In the genomic region with DNA sequence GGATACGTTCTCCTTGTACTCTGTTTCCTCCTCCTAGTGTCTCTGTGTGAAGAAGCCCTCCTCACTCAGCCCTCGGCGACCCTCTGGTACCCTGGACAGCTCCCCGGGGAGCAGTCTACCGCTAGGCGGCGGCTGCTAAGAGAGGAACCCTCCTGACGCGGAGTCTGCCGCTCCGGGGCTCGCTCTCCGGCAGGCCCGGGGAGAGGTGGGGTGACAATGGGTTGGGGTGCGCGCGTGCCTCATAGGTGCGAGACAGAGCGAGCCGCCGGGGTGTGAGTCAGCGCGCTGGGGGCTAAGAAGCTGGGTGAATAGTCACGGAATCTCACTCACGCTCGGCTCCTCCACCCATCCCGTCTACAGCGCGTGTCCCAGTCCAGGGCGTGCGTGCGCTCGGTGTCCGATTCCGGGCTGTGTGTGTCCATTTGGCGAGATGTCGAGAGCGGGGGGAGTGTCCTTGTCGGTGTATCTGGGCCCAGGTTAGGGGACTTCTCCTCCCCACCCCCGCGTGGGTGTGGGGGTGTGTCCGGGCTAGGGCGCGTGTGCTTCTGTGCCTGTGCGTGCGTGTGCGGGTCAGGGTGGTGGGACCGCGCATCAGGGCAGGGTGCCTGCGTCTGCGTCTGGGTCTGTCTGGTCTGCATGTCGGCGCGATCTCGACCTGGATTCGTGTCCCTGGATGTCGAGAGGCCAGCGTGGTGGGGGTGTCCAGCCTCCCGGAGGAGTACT, we compare ENCODE assay signal across 1 cellular context.
A peak's percentile ranks its signal among the peaks of the same experiment; 100 is the strongest.
TF ChIP-seq lines count a peak whose summit lies in the region.

No MANE protein-coding gene starts in this region.

TF ChIP-seq in HepG2, 621 proteins besides CTCF, POLR2A, EP300 and RAD21 (continued from another document and continues in another):
- TF ChIP-seq, protein P1, sequence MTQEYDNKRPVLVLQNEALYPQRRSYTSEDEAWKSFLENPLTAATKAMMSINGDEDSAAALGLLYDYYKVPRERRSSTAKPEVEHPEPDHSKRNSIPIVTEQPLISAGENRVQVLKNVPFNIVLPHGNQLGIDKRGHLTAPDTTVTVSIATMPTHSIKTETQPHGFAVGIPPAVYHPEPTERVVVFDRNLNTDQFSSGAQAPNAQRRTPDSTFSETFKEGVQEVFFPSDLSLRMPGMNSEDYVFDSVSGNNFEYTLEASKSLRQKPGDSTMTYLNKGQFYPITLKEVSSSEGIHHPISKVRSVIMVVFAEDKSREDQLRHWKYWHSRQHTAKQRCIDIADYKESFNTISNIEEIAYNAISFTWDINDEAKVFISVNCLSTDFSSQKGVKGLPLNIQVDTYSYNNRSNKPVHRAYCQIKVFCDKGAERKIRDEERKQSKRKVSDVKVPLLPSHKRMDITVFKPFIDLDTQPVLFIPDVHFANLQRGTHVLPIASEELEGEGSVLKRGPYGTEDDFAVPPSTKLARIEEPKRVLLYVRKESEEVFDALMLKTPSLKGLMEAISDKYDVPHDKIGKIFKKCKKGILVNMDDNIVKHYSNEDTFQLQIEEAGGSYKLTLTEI (CRISPR knock-in tag; conservative IDR thresholded peaks at IDR 0.05), result no peak
- TF ChIP-seq, protein P2, sequence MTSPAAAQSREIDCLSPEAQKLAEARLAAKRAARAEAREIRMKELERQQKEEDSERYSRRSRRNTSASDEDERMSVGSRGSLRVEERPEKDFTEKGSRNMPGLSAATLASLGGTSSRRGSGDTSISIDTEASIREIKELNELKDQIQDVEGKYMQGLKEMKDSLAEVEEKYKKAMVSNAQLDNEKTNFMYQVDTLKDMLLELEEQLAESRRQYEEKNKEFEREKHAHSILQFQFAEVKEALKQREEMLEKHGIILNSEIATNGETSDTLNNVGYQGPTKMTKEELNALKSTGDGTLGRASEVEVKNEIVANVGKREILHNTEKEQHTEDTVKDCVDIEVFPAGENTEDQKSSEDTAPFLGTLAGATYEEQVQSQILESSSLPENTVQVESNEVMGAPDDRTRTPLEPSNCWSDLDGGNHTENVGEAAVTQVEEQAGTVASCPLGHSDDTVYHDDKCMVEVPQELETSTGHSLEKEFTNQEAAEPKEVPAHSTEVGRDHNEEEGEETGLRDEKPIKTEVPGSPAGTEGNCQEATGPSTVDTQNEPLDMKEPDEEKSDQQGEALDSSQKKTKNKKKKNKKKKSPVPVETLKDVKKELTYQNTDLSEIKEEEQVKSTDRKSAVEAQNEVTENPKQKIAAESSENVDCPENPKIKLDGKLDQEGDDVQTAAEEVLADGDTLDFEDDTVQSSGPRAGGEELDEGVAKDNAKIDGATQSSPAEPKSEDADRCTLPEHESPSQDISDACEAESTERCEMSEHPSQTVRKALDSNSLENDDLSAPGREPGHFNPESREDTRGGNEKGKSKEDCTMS (CRISPR knock-in tag; conservative IDR thresholded peaks at IDR 0.05), result peak; percentile 96
- TF ChIP-seq ZNF12 (CRISPR knock-in tag; IDR thresholded peaks at IDR 0.05), result peak; percentile 84; the same call in 1 of the 2 replicates
- no peak for TF ChIP-seq ZBTB7A (CRISPR knock-in tag; IDR thresholded peaks at IDR 0.05)
- no peak for TF ChIP-seq SAFB2 (CRISPR knock-in tag; IDR thresholded peaks at IDR 0.05; ENCODE audit: borderline replicate concordance, low read depth)
- TF ChIP-seq, protein P3, sequence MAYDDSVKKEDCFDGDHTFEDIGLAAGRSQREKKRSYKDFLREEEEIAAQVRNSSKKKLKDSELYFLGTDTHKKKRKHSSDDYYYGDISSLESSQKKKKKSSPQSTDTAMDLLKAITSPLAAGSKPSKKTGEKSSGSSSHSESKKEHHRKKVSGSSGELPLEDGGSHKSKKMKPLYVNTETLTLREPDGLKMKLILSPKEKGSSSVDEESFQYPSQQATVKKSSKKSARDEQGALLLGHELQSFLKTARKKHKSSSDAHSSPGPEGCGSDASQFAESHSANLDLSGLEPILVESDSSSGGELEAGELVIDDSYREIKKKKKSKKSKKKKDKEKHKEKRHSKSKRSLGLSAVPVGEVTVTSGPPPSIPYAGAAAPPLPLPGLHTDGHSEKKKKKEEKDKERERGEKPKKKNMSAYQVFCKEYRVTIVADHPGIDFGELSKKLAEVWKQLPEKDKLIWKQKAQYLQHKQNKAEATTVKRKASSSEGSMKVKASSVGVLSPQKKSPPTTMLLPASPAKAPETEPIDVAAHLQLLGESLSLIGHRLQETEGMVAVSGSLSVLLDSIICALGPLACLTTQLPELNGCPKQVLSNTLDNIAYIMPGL (CRISPR knock-in tag; IDR thresholded peaks at IDR 0.05; ENCODE audit: borderline replicate concordance in 1 of 2, low read depth in 1 of 2), result 0 out of 4 replicates have a peak, but pooled peaks of 1 of the 2 experiments have one; percentile 45
- TF ChIP-seq ZMYM3 (CRISPR knock-in tag; IDR thresholded peaks at IDR 0.05), result no peak
- no peak for TF ChIP-seq TBP (CRISPR knock-in tag; IDR thresholded peaks at IDR 0.05)
- peak; percentile 83; the same call in 1 of the 2 replicates for TF ChIP-seq ZNF772 (CRISPR knock-in tag; IDR thresholded peaks at IDR 0.05)
- peak; percentile 51 for TF ChIP-seq TAF1 (CRISPR knock-in tag; IDR thresholded peaks at IDR 0.05)
- TF ChIP-seq, protein P4, sequence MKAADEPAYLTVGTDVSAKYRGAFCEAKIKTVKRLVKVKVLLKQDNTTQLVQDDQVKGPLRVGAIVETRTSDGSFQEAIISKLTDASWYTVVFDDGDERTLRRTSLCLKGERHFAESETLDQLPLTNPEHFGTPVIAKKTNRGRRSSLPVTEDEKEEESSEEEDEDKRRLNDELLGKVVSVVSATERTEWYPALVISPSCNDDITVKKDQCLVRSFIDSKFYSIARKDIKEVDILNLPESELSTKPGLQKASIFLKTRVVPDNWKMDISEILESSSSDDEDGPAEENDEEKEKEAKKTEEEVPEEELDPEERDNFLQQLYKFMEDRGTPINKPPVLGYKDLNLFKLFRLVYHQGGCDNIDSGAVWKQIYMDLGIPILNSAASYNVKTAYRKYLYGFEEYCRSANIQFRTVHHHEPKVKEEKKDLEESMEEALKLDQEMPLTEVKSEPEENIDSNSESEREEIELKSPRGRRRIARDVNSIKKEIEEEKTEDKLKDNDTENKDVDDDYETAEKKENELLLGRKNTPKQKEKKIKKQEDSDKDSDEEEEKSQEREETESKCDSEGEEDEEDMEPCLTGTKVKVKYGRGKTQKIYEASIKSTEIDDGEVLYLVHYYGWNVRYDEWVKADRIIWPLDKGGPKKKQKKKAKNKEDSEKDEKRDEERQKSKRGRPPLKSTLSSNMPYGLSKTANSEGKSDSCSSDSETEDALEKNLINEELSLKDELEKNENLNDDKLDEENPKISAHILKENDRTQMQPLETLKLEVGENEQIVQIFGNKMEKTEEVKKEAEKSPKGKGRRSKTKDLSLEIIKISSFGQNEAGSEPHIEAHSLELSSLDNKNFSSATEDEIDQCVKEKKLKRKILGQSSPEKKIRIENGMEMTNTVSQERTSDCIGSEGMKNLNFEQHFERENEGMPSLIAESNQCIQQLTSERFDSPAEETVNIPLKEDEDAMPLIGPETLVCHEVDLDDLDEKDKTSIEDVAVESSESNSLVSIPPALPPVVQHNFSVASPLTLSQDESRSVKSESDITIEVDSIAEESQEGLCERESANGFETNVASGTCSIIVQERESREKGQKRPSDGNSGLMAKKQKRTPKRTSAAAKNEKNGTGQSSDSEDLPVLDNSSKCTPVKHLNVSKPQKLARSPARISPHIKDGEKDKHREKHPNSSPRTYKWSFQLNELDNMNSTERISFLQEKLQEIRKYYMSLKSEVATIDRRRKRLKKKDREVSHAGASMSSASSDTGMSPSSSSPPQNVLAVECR (CRISPR knock-in tag; IDR thresholded peaks at IDR 0.05; ENCODE audit: borderline replicate concordance), result peak; percentile 39; the same call in 1 of the 2 replicates
- TF ChIP-seq ZNF792 (CRISPR knock-in tag; IDR thresholded peaks at IDR 0.05), result peak; percentile 96
- TF ChIP-seq, protein P5, sequence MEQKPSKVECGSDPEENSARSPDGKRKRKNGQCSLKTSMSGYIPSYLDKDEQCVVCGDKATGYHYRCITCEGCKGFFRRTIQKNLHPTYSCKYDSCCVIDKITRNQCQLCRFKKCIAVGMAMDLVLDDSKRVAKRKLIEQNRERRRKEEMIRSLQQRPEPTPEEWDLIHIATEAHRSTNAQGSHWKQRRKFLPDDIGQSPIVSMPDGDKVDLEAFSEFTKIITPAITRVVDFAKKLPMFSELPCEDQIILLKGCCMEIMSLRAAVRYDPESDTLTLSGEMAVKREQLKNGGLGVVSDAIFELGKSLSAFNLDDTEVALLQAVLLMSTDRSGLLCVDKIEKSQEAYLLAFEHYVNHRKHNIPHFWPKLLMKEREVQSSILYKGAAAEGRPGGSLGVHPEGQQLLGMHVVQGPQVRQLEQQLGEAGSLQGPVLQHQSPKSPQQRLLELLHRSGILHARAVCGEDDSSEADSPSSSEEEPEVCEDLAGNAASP (CRISPR knock-in tag; IDR thresholded peaks at IDR 0.05; ENCODE audit: borderline replicate concordance), result peak; percentile 88
- TF ChIP-seq HNRNPH1 (optimal IDR thresholded peaks at IDR 0.05; ENCODE audit: low read depth, low read length), result no peak
- TF ChIP-seq CBFB (CRISPR knock-in tag; IDR thresholded peaks at IDR 0.05), result no peak
- TF ChIP-seq GPN1 (CRISPR knock-in tag; IDR thresholded peaks at IDR 0.05; ENCODE audit: borderline replicate concordance), result peak; percentile 97
- TF ChIP-seq DNMT3B (CRISPR knock-in tag; conservative IDR thresholded peaks at IDR 0.05), result peak; percentile 78; the same call in 1 of the 2 replicates
- TF ChIP-seq, protein P6, sequence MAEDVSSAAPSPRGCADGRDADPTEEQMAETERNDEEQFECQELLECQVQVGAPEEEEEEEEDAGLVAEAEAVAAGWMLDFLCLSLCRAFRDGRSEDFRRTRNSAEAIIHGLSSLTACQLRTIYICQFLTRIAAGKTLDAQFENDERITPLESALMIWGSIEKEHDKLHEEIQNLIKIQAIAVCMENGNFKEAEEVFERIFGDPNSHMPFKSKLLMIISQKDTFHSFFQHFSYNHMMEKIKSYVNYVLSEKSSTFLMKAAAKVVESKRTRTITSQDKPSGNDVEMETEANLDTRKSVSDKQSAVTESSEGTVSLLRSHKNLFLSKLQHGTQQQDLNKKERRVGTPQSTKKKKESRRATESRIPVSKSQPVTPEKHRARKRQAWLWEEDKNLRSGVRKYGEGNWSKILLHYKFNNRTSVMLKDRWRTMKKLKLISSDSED (CRISPR knock-in tag; IDR thresholded peaks at IDR 0.05), result peak; percentile 84; the same call in 1 of the 2 replicates
- TF ChIP-seq, protein P7, sequence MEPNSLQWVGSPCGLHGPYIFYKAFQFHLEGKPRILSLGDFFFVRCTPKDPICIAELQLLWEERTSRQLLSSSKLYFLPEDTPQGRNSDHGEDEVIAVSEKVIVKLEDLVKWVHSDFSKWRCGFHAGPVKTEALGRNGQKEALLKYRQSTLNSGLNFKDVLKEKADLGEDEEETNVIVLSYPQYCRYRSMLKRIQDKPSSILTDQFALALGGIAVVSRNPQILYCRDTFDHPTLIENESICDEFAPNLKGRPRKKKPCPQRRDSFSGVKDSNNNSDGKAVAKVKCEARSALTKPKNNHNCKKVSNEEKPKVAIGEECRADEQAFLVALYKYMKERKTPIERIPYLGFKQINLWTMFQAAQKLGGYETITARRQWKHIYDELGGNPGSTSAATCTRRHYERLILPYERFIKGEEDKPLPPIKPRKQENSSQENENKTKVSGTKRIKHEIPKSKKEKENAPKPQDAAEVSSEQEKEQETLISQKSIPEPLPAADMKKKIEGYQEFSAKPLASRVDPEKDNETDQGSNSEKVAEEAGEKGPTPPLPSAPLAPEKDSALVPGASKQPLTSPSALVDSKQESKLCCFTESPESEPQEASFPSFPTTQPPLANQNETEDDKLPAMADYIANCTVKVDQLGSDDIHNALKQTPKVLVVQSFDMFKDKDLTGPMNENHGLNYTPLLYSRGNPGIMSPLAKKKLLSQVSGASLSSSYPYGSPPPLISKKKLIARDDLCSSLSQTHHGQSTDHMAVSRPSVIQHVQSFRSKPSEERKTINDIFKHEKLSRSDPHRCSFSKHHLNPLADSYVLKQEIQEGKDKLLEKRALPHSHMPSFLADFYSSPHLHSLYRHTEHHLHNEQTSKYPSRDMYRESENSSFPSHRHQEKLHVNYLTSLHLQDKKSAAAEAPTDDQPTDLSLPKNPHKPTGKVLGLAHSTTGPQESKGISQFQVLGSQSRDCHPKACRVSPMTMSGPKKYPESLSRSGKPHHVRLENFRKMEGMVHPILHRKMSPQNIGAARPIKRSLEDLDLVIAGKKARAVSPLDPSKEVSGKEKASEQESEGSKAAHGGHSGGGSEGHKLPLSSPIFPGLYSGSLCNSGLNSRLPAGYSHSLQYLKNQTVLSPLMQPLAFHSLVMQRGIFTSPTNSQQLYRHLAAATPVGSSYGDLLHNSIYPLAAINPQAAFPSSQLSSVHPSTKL (CRISPR knock-in tag; IDR thresholded peaks at IDR 0.05), result peak; percentile 67
- TF ChIP-seq ZNF781 (CRISPR knock-in tag; IDR thresholded peaks at IDR 0.05; ENCODE audit: borderline replicate concordance, not compliant biosample characterization), result peak; percentile 96
- peak; percentile 75; the same call in 1 of the 2 replicates for TF ChIP-seq FOXK1 (CRISPR knock-in tag; IDR thresholded peaks at IDR 0.05; ENCODE audit: borderline replicate concordance, low read depth)
- TF ChIP-seq ZNF556 (CRISPR knock-in tag; IDR thresholded peaks at IDR 0.05; ENCODE audit: borderline replicate concordance), result no peak
- TF ChIP-seq RBM22 (optimal IDR thresholded peaks at IDR 0.05; ENCODE audit: low read length), result no peak
- TF ChIP-seq ZNF235 (CRISPR knock-in tag; IDR thresholded peaks at IDR 0.05; ENCODE audit: borderline replicate concordance), result peak; percentile 96
- TF ChIP-seq, protein P8, sequence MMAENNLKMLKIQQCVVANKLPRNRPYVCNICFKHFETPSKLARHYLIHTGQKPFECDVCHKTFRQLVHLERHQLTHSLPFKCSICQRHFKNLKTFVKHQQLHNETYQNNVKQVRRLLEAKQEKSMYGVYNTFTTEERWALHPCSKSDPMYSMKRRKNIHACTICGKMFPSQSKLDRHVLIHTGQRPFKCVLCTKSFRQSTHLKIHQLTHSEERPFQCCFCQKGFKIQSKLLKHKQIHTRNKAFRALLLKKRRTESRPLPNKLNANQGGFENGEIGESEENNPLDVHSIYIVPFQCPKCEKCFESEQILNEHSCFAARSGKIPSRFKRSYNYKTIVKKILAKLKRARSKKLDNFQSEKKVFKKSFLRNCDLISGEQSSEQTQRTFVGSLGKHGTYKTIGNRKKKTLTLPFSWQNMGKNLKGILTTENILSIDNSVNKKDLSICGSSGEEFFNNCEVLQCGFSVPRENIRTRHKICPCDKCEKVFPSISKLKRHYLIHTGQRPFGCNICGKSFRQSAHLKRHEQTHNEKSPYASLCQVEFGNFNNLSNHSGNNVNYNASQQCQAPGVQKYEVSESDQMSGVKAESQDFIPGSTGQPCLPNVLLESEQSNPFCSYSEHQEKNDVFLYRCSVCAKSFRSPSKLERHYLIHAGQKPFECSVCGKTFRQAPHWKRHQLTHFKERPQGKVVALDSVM (CRISPR knock-in tag; IDR thresholded peaks at IDR 0.05), result no peak
- TF ChIP-seq NFE2L1 (CRISPR knock-in tag; IDR thresholded peaks at IDR 0.05; ENCODE audit: borderline replicate concordance), result no peak
- TF ChIP-seq, protein P9, sequence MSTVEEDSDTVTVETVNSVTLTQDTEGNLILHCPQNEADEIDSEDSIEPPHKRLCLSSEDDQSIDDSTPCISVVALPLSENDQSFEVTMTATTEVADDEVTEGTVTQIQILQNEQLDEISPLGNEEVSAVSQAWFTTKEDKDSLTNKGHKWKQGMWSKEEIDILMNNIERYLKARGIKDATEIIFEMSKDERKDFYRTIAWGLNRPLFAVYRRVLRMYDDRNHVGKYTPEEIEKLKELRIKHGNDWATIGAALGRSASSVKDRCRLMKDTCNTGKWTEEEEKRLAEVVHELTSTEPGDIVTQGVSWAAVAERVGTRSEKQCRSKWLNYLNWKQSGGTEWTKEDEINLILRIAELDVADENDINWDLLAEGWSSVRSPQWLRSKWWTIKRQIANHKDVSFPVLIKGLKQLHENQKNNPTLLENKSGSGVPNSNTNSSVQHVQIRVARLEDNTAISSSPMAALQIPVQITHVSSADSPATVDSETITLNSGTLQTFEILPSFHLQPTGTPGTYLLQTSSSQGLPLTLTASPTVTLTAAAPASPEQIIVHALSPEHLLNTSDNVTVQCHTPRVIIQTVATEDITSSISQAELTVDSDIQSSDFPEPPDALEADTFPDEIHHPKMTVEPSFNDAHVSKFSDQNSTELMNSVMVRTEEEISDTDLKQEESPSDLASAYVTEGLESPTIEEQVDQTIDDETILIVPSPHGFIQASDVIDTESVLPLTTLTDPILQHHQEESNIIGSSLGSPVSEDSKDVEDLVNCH (CRISPR knock-in tag; IDR thresholded peaks at IDR 0.05), result no peak
- peak; percentile 90; the same call in 1 of the 2 replicates for TF ChIP-seq ZNF75D (CRISPR knock-in tag; IDR thresholded peaks at IDR 0.05; ENCODE audit: borderline replicate concordance)
